Comparison of ENCODE assay signal across 1 cellular context in genomic region chr18:76387608-76388007, GRCh38.
TF ChIP-seq lines count a peak whose summit lies in the region.

No MANE protein-coding gene starts in this region.

TF ChIP-seq in GM23338, 12 proteins besides CTCF, POLR2A, EP300 and RAD21 (continued from another document):
- TF ChIP-seq, protein P1, sequence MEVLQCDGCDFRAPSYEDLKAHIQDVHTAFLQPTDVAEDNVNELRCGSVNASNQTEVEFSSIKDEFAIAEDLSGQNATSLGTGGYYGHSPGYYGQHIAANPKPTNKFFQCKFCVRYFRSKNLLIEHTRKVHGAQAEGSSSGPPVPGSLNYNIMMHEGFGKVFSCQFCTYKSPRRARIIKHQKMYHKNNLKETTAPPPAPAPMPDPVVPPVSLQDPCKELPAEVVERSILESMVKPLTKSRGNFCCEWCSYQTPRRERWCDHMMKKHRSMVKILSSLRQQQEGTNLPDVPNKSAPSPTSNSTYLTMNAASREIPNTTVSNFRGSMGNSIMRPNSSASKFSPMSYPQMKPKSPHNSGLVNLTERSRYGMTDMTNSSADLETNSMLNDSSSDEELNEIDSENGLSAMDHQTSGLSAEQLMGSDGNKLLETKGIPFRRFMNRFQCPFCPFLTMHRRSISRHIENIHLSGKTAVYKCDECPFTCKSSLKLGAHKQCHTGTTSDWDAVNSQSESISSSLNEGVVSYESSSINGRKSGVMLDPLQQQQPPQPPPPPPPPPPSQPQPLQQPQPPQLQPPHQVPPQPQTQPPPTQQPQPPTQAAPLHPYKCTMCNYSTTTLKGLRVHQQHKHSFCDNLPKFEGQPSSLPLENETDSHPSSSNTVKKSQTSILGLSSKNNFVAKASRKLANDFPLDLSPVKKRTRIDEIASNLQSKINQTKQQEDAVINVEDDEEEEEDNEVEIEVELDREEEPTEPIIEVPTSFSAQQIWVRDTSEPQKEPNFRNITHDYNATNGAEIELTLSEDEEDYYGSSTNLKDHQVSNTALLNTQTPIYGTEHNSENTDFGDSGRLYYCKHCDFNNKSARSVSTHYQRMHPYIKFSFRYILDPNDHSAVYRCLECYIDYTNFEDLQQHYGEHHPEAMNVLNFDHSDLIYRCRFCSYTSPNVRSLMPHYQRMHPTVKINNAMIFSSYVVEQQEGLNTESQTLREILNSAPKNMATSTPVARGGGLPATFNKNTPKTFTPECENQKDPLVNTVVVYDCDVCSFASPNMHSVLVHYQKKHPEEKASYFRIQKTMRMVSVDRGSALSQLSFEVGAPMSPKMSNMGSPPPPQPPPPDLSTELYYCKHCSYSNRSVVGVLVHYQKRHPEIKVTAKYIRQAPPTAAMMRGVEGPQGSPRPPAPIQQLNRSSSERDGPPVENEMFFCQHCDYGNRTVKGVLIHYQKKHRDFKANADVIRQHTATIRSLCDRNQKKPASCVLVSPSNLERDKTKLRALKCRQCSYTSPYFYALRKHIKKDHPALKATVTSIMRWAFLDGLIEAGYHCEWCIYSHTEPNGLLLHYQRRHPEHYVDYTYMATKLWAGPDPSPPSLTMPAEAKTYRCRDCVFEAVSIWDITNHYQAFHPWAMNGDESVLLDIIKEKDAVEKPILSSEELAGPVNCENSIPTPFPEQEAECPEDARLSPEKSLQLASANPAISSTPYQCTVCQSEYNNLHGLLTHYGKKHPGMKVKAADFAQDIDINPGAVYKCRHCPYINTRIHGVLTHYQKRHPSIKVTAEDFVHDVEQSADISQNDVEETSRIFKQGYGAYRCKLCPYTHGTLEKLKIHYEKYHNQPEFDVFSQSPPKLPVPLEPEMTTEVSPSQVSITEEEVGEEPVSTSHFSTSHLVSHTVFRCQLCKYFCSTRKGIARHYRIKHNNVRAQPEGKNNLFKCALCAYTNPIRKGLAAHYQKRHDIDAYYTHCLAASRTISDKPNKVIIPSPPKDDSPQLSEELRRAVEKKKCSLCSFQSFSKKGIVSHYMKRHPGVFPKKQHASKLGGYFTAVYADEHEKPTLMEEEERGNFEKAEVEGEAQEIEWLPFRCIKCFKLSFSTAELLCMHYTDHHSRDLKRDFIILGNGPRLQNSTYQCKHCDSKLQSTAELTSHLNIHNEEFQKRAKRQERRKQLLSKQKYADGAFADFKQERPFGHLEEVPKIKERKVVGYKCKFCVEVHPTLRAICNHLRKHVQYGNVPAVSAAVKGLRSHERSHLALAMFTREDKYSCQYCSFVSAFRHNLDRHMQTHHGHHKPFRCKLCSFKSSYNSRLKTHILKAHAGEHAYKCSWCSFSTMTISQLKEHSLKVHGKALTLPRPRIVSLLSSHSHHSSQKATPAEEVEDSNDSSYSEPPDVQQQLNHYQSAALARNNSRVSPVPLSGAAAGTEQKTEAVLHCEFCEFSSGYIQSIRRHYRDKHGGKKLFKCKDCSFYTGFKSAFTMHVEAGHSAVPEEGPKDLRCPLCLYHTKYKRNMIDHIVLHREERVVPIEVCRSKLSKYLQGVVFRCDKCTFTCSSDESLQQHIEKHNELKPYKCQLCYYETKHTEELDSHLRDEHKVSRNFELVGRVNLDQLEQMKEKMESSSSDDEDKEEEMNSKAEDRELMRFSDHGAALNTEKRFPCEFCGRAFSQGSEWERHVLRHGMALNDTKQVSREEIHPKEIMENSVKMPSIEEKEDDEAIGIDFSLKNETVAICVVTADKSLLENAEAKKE (CRISPR knock-in tag; IDR thresholded peaks at IDR 0.05), result no peak
- TF ChIP-seq STAT1 (IDR thresholded peaks at IDR 0.05; ENCODE audit: unreplicated experiment) (no peak), ETS1 (IDR thresholded peaks at IDR 0.05) (no peak), NANOG (IDR thresholded peaks at IDR 0.05; ENCODE audit: borderline replicate concordance) (no peak)
